9 cellular contexts compared by ENCODE assay signal in the genomic region with DNA sequence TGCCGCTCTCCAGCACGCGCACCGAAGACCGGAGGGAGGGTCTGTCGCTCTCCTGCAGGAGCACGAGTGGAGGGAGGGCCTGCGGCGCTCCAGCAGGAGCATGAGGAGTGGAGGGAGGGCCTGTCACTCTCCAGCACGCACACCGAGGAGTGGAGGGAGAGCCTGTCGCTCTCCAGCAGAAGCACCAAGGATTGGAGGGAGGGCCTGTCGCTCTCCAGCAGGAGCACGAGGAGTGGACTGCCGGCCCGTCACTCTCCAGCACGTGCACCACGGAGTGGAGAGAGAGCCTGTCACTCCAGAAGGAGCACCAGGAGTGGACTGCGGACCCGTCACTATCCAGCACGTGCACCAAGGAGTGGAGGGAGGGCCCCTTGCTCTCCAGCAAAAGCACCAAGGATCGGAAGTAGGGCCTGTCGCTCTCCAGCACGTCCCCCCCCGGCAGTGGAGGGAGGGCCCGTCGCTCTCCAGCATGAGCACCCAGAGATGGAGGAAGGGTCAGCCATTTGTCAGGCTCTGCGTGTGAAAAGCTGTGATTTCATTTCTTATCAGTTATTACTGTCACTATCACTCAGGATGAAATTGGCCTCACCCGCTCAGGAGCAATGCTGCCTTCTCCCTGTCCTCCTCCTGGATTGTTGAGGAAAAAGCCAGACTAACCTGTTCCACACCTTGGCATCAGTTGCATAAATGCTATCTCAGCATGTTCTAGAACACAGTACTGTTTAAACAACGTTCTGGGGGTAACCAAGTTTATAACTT. TPM values are rescaled to one million over a fixed set of nuclear protein-coding genes. Genes with fewer than 3 reads are reported as not detected.
DNase-seq lines count a peak whose midpoint lies in the region; ATAC-seq, FAIRE-seq and TF ChIP-seq lines count a peak whose summit lies in the region.
"Had no signal": no experiment of that assay in that cellular context is flagged by ENCODE, and none has a peak within 500 bp of the region (broad histone marks: within the 10 kb centered on the region; RNA-seq: fewer than 3 reads in every experiment).

No MANE protein-coding gene starts in this region.

- H3K9me3 ChIP-seq in left lung, result no peaks in the 10 kb centered on the region
- no peaks in the 10 kb centered on the region for H3K9me3 ChIP-seq in uterus

- no peak overlapping the region for H3K27ac Mint-ChIP-seq in natural killer cell
- no peak overlapping the region for H3K27ac Mint-ChIP-seq in natural killer cell treated with Interleukin-12 subunit alpha and Interleukin-12 subunit beta and Interleukin-15 and Interleukin-18, amount 100 ng/mL, for 72 hours
- no peak overlapping the region for H3K27ac Mint-ChIP-seq in chondrocyte (ENCODE audit: unreplicated experiment)

- H3K4me1 Mint-ChIP-seq in natural killer cell, result no peaks in the 10 kb centered on the region
- peaks cover 0 to 4% of the 10 kb centered on the region in 2 donors for H3K4me1 Mint-ChIP-seq in natural killer cell treated with Interleukin-12 subunit alpha and Interleukin-12 subunit beta and Interleukin-15 and Interleukin-18, amount 100 ng/mL, for 72 hours (ENCODE audit: low read depth in 2 of 2)
- no peaks in the 10 kb centered on the region for H3K4me1 Mint-ChIP-seq in chondrocyte (ENCODE audit: low read depth)

- TF ChIP-seq CTCF in natural killer cell (IDR thresholded peaks at IDR 0.05) (no peak), chondrocyte (IDR thresholded peaks at IDR 0.05) (no peak), left lung (IDR thresholded peaks at IDR 0.05) (no peak), uterus (IDR thresholded peaks at IDR 0.05) (peak in 1 of 4 experiments; percentile 13)

- H3K36me3 ChIP-seq in left lung, result peaks cover 0 to 41% of the 10 kb centered on the region in 2 donors
- H3K36me3 ChIP-seq in uterus, result no peaks in the 10 kb centered on the region

- ATAC-seq in natural killer cell (peak in 2 of 3 donors; percentile 58 to 78), left lung (peak; percentile 96), GM21786 (IDR thresholded peaks at IDR 0.05; ENCODE audit: unreplicated experiment) (no peak), GM18861 (IDR thresholded peaks at IDR 0.05; ENCODE audit: unreplicated experiment) (no peak)
- no peak for ATAC-seq in natural killer cell treated with Interleukin-12 subunit alpha and Interleukin-12 subunit beta and Interleukin-15 and Interleukin-18, amount 100 ng/mL, for 72 hours
- ATAC-seq: left lobe of liver had no signal

- H3K4me1 ChIP-seq in left lung (no peaks in the 10 kb centered on the region), uterus (no peaks in the 10 kb centered on the region)

- no peak for FAIRE-seq in RCC 7860 (lab: Jason Lieb, UNC)

- intact Hi-C loops in natural killer cell (cut with micrococcal nuclease) (no loop called here), left lung (cut with DNase I) (no loop called here), uterus (cut with DNase I; ENCODE audit: low total_unique reads) (no loop called here)

- peak overlapping the region in 1 of 2 donors; percentile 14 for H3K4me3 ChIP-seq in left lung
- no peak overlapping the region for H3K4me3 ChIP-seq in uterus

- H3K4me3 Mint-ChIP-seq in natural killer cell (no peak overlapping the region), chondrocyte (ENCODE audit: unreplicated experiment) (no peak overlapping the region)
- H3K4me3 Mint-ChIP-seq in natural killer cell treated with Interleukin-12 subunit alpha and Interleukin-12 subunit beta and Interleukin-15 and Interleukin-18, amount 100 ng/mL, for 72 hours, result no peak overlapping the region

- H3K36me3 Mint-ChIP-seq in natural killer cell (no peaks in the 10 kb centered on the region), chondrocyte (ENCODE audit: low read depth) (peaks cover 11% of the 10 kb centered on the region)
- no peaks in the 10 kb centered on the region for H3K36me3 Mint-ChIP-seq in natural killer cell treated with Interleukin-12 subunit alpha and Interleukin-12 subunit beta and Interleukin-15 and Interleukin-18, amount 100 ng/mL, for 72 hours

- H3K27me3 Mint-ChIP-seq in natural killer cell (ENCODE audit: low read depth in 2 of 2), result no peaks in the 10 kb centered on the region
- H3K27me3 Mint-ChIP-seq in natural killer cell treated with Interleukin-12 subunit alpha and Interleukin-12 subunit beta and Interleukin-15 and Interleukin-18, amount 100 ng/mL, for 72 hours, result no peaks in the 10 kb centered on the region
- no peaks in the 10 kb centered on the region for H3K27me3 Mint-ChIP-seq in chondrocyte (ENCODE audit: low read depth)

- no peak for DNase-seq in natural killer cell
- no peak for DNase-seq in natural killer cell treated with Interleukin-12 subunit alpha and Interleukin-12 subunit beta and Interleukin-15 and Interleukin-18, amount 100 ng/mL, for 72 hours (ENCODE audit: low spot score)
- peak; percentile 83 for DNase-seq in chondrocyte (ENCODE audit: low spot score)
- peak; percentile 63 to 87 for DNase-seq in left lung
- peak; percentile 49 to 78 for DNase-seq in uterus
- DNase-seq in RCC 7860 (ENCODE audit: low spot score), result no peak

- H3K27ac ChIP-seq in left lung, result peak overlapping the region in 1 of 2 donors; percentile 13
- no peak overlapping the region for H3K27ac ChIP-seq in uterus

- H3K9me3 Mint-ChIP-seq in natural killer cell (no peaks in the 10 kb centered on the region), chondrocyte (ENCODE audit: low read depth) (no peaks in the 10 kb centered on the region)
- H3K9me3 Mint-ChIP-seq in natural killer cell treated with Interleukin-12 subunit alpha and Interleukin-12 subunit beta and Interleukin-15 and Interleukin-18, amount 100 ng/mL, for 72 hours, result no peaks in the 10 kb centered on the region

- no peak for TF ChIP-seq POLR2A in uterus (IDR thresholded peaks at IDR 0.05)

- H3K27me3 ChIP-seq in left lung, result no peaks in the 10 kb centered on the region
- no peaks in the 10 kb centered on the region for H3K27me3 ChIP-seq in uterus

RNA-seq across cellular contexts. Expression of a gene that starts 35.9 kb away (rescaled TPM):
- total RNA-seq in natural killer cell (10 to 100 TPM; 15.9 to 23.0 (median 17.4) TPM), chondrocyte (38.0 to 51.2 TPM (median 41.8 TPM) in 3 replicates), left lung (10 to 100 TPM; 72.0 to 83.8 TPM), uterus (10 to 100 TPM; 31.5 to 65.0 (median 37.9) TPM)
- 10 to 100 TPM; 23.6 to 24.7 TPM for total RNA-seq in natural killer cell treated with Interleukin-12 subunit alpha and Interleukin-12 subunit beta and Interleukin-15 and Interleukin-18, amount 100 ng/mL, for 72 hours

Comparison
In these comparisons a context has a peak if more than half of its experiments do, and no peak if none do; other contexts are left out.
1. ATAC-seq: peak in natural killer cell (2 of 3) and left lung (single experiment); none in natural killer cell treated with Interleukin-12 subunit alpha and Interleukin-12 subunit beta and Interleukin-15 and Interleukin-18, amount 100 ng/mL, for 72 hours (0 of 2), GM21786 (single experiment) and GM18861 (single experiment).
2. DNase-seq: peak in chondrocyte (single experiment), left lung (2 of 2) and uterus (2 of 2); none in natural killer cell (single experiment), natural killer cell treated with Interleukin-12 subunit alpha and Interleukin-12 subunit beta and Interleukin-15 and Interleukin-18, amount 100 ng/mL, for 72 hours (single experiment) and RCC 7860 (single experiment).